13 cellular contexts compared by ENCODE assay signal in the genomic region with DNA sequence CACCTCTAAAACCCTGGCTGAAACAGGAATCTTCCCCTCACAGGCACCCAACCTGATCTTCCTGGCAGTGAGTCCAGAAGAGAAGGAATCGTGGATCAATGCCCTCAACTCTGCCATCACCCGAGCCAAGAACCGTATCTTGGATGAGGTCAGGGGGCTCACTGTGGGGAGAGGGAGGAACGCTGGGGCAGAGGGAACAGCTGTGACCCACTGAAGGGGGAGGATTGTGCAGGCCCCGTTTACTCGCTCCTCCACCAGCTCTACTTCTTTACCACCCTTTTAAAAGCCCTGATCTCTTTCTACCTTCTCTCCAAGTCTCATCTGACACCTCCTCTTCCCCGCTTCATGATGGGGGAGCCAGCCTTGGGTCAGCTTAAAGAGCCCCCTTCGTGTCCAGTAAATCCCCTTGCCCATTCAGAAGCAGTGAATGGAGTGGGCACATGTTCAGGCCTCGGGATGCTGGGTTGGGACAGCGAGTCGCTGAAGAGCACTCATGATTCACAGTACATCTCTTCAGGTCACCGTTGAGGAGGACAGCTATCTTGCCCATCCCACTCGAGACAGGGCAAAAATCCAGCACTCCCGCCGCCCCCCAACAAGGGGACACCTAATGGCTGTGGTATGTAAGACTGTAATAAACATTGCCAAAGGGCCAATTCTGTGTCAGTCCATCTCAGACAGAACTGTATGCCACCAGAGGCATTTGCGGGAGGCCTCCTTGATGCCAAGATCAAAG. TPM values are rescaled to one million over a fixed set of nuclear protein-coding genes. Genes with fewer than 3 reads are reported as not detected.
DNase-seq lines count a peak whose midpoint lies in the region; ATAC-seq, FAIRE-seq and TF ChIP-seq lines count a peak whose summit lies in the region.
"Had no signal": no experiment of that assay in that cellular context is flagged by ENCODE, and none has a peak within 500 bp of the region (broad histone marks: within the 10 kb centered on the region; RNA-seq: fewer than 3 reads in every experiment).

No MANE protein-coding gene starts in this region.

- no peaks in the 10 kb centered on the region for H3K27me3 ChIP-seq in adrenal gland
- no peaks in the 10 kb centered on the region for H3K27me3 ChIP-seq in naive thymus-derived CD4-positive, alpha-beta T cell (ENCODE audit: control insufficient read depth in 2 of 2, insufficient read depth in 2 of 2, low read length in 2 of 2)

- peak; percentile 53 for DNase-seq in AG08396 (ENCODE audit: low spot score)
- DNase-seq in GM12891 (ENCODE audit: insufficient read length, low spot score), result no peak
- DNase-seq in adrenal gland, result peak in 1 of 7 donors; percentile 34
- no peak for DNase-seq in naive thymus-derived CD4-positive, alpha-beta T cell
- DNase-seq: activated CD4-positive, alpha-beta memory T cell treated with anti-CD3 and anti-CD28 coated beads, Interleukin-2, amount 10 ng/mL, durations not matched to agents 7 days and 5 days; activated naive CD4-positive, alpha-beta T cell treated with anti-CD3 and anti-CD28 coated beads, Interleukin-2, amount 50 U/mL, for 16 hours; Kasumi-1; small intestine had no signal

- peaks cover 0 to 62% (median 39%) of the 10 kb centered on the region in 5 donors for H3K36me3 Mint-ChIP-seq in naive thymus-derived CD4-positive, alpha-beta T cell

- H3K4me1 ChIP-seq in adrenal gland (replicated peaks in 1 of 2), result peaks cover 38 to 72% of the 10 kb centered on the region in 2 donors
- H3K4me1 ChIP-seq in naive thymus-derived CD4-positive, alpha-beta T cell (ENCODE audit: control insufficient read depth in 2 of 2, insufficient read depth in 2 of 2, low read length in 2 of 2), result peaks cover 4 to 25% of the 10 kb centered on the region in 2 donors

- 64 to 82% (median 74%) methylated on average over 15 to 16 of the region's 16 CpGs for WGBS in adrenal gland, 4 donors

- POLR2A ChIA-PET in naive thymus-derived CD4-positive, alpha-beta T cell (lab: Charles Lee), result interaction anchor here (1.0 to 2.9 kb wide), 5 partner anchors 8 to 91 kb away, joined by 3 to 13 read pairs (median 5); no protein-coding TSS in a partner anchor

- ATAC-seq in naive thymus-derived CD4-positive, alpha-beta T cell, result no peak
- ATAC-seq in HG02870 (IDR thresholded peaks at IDR 0.05; ENCODE audit: unreplicated experiment) (no peak), GM19395 (IDR thresholded peaks at IDR 0.05; ENCODE audit: unreplicated experiment) (no peak), GM21723 (IDR thresholded peaks at IDR 0.05; ENCODE audit: unreplicated experiment) (no peak), HG03045 (IDR thresholded peaks at IDR 0.05; ENCODE audit: unreplicated experiment) (no peak)

- peak overlapping the region in 3 of 5 donors; percentile 56 to 95 (median 78) for H3K27ac ChIP-seq in adrenal gland
- peak overlapping the region; percentile 21 for H3K27ac ChIP-seq in naive thymus-derived CD4-positive, alpha-beta T cell (ENCODE audit: low read depth, low read length)

- CTCF ChIA-PET in naive thymus-derived CD4-positive, alpha-beta T cell (lab: Charles Lee), result interaction anchor here (0.6 to 17.2 kb wide), 4 partner anchors 12 to 81 kb away, joined by 3 to 243 read pairs (median 9); no protein-coding TSS in a partner anchor

- peak; percentile 17; the same call in 1 of the 2 replicates for TF ChIP-seq POLR2A in GM12891 (IDR thresholded peaks at IDR 0.05; ENCODE audit: low read depth, low read length)
- TF ChIP-seq POLR2A in adrenal gland (IDR thresholded peaks at IDR 0.05), result no peak

- no peaks in the 10 kb centered on the region for H3K9me3 ChIP-seq in adrenal gland (replicated peaks in 1 of 3)
- H3K9me3 ChIP-seq in naive thymus-derived CD4-positive, alpha-beta T cell (ENCODE audit: control insufficient read depth in 2 of 3, low read length in 3 of 3), result no peaks in the 10 kb centered on the region

- H3K27me3 Mint-ChIP-seq in naive thymus-derived CD4-positive, alpha-beta T cell, result peaks cover 0 to 2% (median 0%) of the 10 kb centered on the region in 5 donors
- H3K27me3 Mint-ChIP-seq: activated CD4-positive, alpha-beta memory T cell treated with anti-CD3 and anti-CD28 coated beads, Interleukin-2, amount 10 ng/mL, durations not matched to agents 7 days and 5 days had no signal

- intact Hi-C loops in adrenal gland (cut with DNase I), result no loop called here
- intact Hi-C loops in naive thymus-derived CD4-positive, alpha-beta T cell (cut with micrococcal nuclease), result no loop called here

- peaks cover 46 to 93% (median 77%) of the 10 kb centered on the region in 7 donors for H3K4me1 Mint-ChIP-seq in naive thymus-derived CD4-positive, alpha-beta T cell

- no peak overlapping the region for H3K4me3 ChIP-seq in adrenal gland
- H3K4me3 ChIP-seq in naive thymus-derived CD4-positive, alpha-beta T cell (ENCODE audit: low read length), result no peak overlapping the region

- H3K4me3 Mint-ChIP-seq in naive thymus-derived CD4-positive, alpha-beta T cell, result no peak overlapping the region
- H3K4me3 Mint-ChIP-seq: activated CD4-positive, alpha-beta memory T cell treated with anti-CD3 and anti-CD28 coated beads, Interleukin-2, amount 10 ng/mL, durations not matched to agents 7 days and 5 days; T-helper 1 cell treated with Interleukin-12 subunit alpha and Interleukin-12 subunit beta and Interleukin-4 antibody, amounts not matched to agents 30 μg/mL and 1 μg/mL, for 36 hours had no signal

- peaks cover 0 to 56% of the 10 kb centered on the region in 2 donors for H3K36me3 ChIP-seq in adrenal gland (replicated peaks in 1 of 2)
- peaks cover 0 to 63% (median 13%) of the 10 kb centered on the region in 3 experiments for H3K36me3 ChIP-seq in naive thymus-derived CD4-positive, alpha-beta T cell (ENCODE audit: control insufficient read depth in 2 of 3, insufficient read depth in 3 of 3, low read length in 3 of 3)

- H3K9me3 Mint-ChIP-seq in naive thymus-derived CD4-positive, alpha-beta T cell, result peaks cover 0 to 3% (median 0%) of the 10 kb centered on the region in 11 donors
- H3K9me3 Mint-ChIP-seq: activated CD4-positive, alpha-beta memory T cell treated with anti-CD3 and anti-CD28 coated beads, Interleukin-2, amount 10 ng/mL, durations not matched to agents 7 days and 5 days; T-helper 1 cell treated with Interleukin-12 subunit alpha and Interleukin-12 subunit beta and Interleukin-4 antibody, amounts not matched to agents 30 μg/mL and 1 μg/mL, for 36 hours had no signal

- no peak for TF ChIP-seq CTCF in adrenal gland (IDR thresholded peaks at IDR 0.05)

- FAIRE-seq in GM12891 (lab: Jason Lieb, UNC), result no peak
- FAIRE-seq: small intestine had no signal

- peak overlapping the region in 8 of 9 donors; percentile 45 to 98 (median 76) for H3K27ac Mint-ChIP-seq in naive thymus-derived CD4-positive, alpha-beta T cell
- H3K27ac Mint-ChIP-seq: T-helper 1 cell treated with Interleukin-12 subunit alpha and Interleukin-12 subunit beta and Interleukin-4 antibody, amounts not matched to agents 30 μg/mL and 1 μg/mL, for 36 hours had no signal

TF ChIP-seq in GM12891, 5 proteins besides CTCF, POLR2A, EP300 and RAD21:
- no peak for TF ChIP-seq SPI1 (IDR thresholded peaks at IDR 0.05; ENCODE audit: low read depth, low read length)
- no peak for TF ChIP-seq TAF1 (IDR thresholded peaks at IDR 0.05; ENCODE audit: low read depth, low read length)
- TF ChIP-seq PAX5 (IDR thresholded peaks at IDR 0.05; ENCODE audit: insufficient read depth, low read length, severe bottlenecking), result no peak
- TF ChIP-seq POU2F2 (IDR thresholded peaks at IDR 0.05; ENCODE audit: low read depth, low read length), result no peak
- no peak for TF ChIP-seq POLR2AphosphoS5 (IDR thresholded peaks at IDR 0.05; ENCODE audit: low read depth, low read length)

RNA-seq across cellular contexts. Expression of a gene that starts 7.3 kb away (rescaled TPM):
- 79.1 TPM for polyA plus RNA-seq in GM12891 (2012; ENCODE audit: low read depth, missing spikeins)
- total RNA-seq in adrenal gland, result 100 to 1,000 TPM in 1 of 8 donors, 10 to 100 TPM in 7; 43.5 to 109 (median 79.9) TPM
- 100 to 1,000 TPM in 2 of 3 donors, 10 to 100 TPM in 1; 47.3 to 298 (median 227) TPM for polyA plus RNA-seq in adrenal gland
- 100 to 1,000 TPM in 2 of 5 experiments, 10 to 100 TPM in 3; 64.9 to 111 (median 94.1) TPM for total RNA-seq in naive thymus-derived CD4-positive, alpha-beta T cell
- 10 to 100 TPM; 33.4 to 33.7 TPM for polyA plus RNA-seq in naive thymus-derived CD4-positive, alpha-beta T cell
